In the genomic region with DNA sequence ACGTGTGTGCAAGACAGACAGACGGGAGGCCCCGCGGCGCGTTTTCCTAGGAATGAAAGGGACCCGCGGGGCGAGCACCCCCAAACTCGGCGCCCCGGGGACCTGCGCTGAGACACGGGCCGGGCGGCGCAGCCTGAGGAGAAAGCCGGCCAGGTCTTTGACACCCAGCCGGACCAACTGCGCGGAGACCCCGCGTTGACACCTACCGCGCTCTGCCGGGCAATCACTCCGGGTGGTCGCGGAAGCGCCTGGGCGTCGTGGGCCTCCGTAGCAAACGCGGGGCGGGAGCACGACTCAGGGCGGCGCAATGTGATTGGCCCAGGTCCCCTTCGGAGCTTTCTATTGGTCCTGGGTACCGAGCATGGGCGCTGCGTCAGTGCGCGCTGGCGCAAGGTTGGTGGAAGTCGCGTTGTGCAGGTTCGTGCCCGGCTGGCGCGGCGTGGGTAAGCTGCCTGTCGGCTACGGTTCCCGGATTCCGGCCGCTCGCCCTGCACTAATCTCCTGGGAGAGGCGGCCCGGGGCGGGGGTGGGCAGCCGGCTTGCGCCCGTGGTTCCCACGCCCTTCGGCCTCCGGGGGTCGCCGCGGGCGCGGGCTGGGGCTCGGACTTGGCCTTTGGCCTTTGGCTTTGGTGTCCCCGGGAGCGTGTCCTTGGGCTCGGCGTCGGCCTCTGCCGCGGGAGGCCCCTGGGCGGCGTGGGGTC, we compare ENCODE assay signal across 1 cellular context.
TF ChIP-seq lines count a peak whose summit lies in the region.

A gene with protein sequence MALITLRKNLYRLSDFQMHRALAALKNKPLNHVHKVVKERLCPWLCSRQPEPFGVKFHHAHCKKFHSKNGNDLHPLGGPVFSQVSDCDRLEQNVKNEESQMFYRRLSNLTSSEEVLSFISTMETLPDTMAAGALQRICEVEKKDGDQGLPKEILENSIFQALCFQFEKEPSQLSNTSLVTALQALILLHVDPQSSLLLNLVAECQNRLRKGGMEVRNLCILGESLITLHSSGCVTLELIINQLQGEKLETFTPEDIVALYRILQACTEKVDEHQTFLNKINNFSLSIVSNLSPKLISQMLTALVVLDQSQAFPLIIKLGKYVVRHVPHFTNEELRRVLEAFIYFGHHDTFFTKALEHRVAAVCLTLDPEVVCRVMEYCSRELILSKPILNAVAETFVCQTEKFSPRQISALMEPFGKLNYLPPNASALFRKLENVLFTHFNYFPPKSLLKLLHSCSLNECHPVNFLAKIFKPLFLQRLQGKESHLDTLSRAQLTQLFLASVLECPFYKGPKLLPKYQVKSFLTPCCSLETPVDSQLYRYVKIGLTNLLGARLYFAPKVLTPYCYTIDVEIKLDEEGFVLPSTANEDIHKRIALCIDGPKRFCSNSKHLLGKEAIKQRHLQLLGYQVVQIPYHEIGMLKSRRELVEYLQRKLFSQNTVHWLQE (minus strand): TSS at position 259 of the 701 bp plus-strand sequence. CDS start 948 bp downstream, outside the sequence.
A gene (plus strand): TSS at position 376 of the 701 bp plus-strand sequence. CDS start 1,647 bp downstream, outside the sequence.

TF ChIP-seq in GM12878, 131 proteins besides CTCF, POLR2A, EP300 and RAD21 (continued from another document):
- TF ChIP-seq, protein P1, sequence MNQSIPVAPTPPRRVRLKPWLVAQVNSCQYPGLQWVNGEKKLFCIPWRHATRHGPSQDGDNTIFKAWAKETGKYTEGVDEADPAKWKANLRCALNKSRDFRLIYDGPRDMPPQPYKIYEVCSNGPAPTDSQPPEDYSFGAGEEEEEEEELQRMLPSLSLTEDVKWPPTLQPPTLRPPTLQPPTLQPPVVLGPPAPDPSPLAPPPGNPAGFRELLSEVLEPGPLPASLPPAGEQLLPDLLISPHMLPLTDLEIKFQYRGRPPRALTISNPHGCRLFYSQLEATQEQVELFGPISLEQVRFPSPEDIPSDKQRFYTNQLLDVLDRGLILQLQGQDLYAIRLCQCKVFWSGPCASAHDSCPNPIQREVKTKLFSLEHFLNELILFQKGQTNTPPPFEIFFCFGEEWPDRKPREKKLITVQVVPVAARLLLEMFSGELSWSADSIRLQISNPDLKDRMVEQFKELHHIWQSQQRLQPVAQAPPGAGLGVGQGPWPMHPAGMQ (IDR thresholded peaks at IDR 0.05; ENCODE audit: borderline replicate concordance) = no peak
- no peak; the same call in 1 of the 2 replicates for TF ChIP-seq NFYA (IDR thresholded peaks at IDR 0.05; ENCODE audit: borderline replicate concordance, low read depth, low read length)
- no peak for TF ChIP-seq ZNF384 (IDR thresholded peaks at IDR 0.05; ENCODE audit: borderline replicate concordance, low read depth, low read length)
- peak; percentile 98 for TF ChIP-seq SP1 (IDR thresholded peaks at IDR 0.05; ENCODE audit: low read depth, low read length)
- TF ChIP-seq, protein P2, sequence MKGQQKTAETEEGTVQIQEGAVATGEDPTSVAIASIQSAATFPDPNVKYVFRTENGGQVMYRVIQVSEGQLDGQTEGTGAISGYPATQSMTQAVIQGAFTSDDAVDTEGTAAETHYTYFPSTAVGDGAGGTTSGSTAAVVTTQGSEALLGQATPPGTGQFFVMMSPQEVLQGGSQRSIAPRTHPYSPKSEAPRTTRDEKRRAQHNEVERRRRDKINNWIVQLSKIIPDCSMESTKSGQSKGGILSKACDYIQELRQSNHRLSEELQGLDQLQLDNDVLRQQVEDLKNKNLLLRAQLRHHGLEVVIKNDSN (IDR thresholded peaks at IDR 0.05; ENCODE audit: borderline replicate concordance, extremely low read length, insufficient read depth, low read depth, low read length) = no peak
- TF ChIP-seq NFIC (IDR thresholded peaks at IDR 0.05; ENCODE audit: low read depth, low read length) = no peak
- TF ChIP-seq ZNF217 (IDR thresholded peaks at IDR 0.05) = no peak
- no peak for TF ChIP-seq ZZZ3 (IDR thresholded peaks at IDR 0.05; ENCODE audit: control insufficient read depth, insufficient read length, low read depth)
- no peak for TF ChIP-seq GABPA (IDR thresholded peaks at IDR 0.05; ENCODE audit: low read depth)
- peak; percentile 80 for TF ChIP-seq MXI1 (IDR thresholded peaks at IDR 0.05; ENCODE audit: low read depth, low read length)
- TF ChIP-seq NFXL1 (IDR thresholded peaks at IDR 0.05; ENCODE audit: borderline replicate concordance) = no peak
- TF ChIP-seq, protein P3, sequence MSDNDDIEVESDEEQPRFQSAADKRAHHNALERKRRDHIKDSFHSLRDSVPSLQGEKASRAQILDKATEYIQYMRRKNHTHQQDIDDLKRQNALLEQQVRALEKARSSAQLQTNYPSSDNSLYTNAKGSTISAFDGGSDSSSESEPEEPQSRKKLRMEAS (IDR thresholded peaks at IDR 0.05; ENCODE audit: low read depth, low read length) = peak; percentile 70
- no peak for TF ChIP-seq TCF3 (IDR thresholded peaks at IDR 0.05; ENCODE audit: borderline replicate concordance, insufficient read depth, low read depth, low read length)
- TF ChIP-seq SMAD5 (IDR thresholded peaks at IDR 0.05; ENCODE audit: low read depth) = no peak
- TF ChIP-seq, protein P4, sequence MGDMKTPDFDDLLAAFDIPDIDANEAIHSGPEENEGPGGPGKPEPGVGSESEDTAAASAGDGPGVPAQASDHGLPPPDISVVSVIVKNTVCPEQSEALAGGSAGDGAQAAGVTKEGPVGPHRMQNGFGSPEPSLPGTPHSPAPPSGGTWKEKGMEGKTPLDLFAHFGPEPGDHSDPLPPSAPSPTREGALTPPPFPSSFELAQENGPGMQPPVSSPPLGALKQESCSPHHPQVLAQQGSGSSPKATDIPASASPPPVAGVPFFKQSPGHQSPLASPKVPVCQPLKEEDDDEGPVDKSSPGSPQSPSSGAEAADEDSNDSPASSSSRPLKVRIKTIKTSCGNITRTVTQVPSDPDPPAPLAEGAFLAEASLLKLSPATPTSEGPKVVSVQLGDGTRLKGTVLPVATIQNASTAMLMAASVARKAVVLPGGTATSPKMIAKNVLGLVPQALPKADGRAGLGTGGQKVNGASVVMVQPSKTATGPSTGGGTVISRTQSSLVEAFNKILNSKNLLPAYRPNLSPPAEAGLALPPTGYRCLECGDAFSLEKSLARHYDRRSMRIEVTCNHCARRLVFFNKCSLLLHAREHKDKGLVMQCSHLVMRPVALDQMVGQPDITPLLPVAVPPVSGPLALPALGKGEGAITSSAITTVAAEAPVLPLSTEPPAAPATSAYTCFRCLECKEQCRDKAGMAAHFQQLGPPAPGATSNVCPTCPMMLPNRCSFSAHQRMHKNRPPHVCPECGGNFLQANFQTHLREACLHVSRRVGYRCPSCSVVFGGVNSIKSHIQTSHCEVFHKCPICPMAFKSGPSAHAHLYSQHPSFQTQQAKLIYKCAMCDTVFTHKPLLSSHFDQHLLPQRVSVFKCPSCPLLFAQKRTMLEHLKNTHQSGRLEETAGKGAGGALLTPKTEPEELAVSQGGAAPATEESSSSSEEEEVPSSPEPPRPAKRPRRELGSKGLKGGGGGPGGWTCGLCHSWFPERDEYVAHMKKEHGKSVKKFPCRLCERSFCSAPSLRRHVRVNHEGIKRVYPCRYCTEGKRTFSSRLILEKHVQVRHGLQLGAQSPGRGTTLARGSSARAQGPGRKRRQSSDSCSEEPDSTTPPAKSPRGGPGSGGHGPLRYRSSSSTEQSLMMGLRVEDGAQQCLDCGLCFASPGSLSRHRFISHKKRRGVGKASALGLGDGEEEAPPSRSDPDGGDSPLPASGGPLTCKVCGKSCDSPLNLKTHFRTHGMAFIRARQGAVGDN (IDR thresholded peaks at IDR 0.05) = no peak
- peak; percentile 78; the same call in 1 of the 2 replicates for TF ChIP-seq GATAD2B (conservative IDR thresholded peaks at IDR 0.05; ENCODE audit: low read depth)
- TF ChIP-seq SRF (IDR thresholded peaks at IDR 0.05; ENCODE audit: low read depth in 2 of 2, low read length in 2 of 2) = no peak
- TF ChIP-seq, protein P5, sequence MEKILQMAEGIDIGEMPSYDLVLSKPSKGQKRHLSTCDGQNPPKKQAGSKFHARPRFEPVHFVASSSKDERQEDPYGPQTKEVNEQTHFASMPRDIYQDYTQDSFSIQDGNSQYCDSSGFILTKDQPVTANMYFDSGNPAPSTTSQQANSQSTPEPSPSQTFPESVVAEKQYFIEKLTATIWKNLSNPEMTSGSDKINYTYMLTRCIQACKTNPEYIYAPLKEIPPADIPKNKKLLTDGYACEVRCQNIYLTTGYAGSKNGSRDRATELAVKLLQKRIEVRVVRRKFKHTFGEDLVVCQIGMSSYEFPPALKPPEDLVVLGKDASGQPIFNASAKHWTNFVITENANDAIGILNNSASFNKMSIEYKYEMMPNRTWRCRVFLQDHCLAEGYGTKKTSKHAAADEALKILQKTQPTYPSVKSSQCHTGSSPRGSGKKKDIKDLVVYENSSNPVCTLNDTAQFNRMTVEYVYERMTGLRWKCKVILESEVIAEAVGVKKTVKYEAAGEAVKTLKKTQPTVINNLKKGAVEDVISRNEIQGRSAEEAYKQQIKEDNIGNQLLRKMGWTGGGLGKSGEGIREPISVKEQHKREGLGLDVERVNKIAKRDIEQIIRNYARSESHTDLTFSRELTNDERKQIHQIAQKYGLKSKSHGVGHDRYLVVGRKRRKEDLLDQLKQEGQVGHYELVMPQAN (conservative IDR thresholded peaks at IDR 0.05) = peak; percentile 64
- TF ChIP-seq NBN (IDR thresholded peaks at IDR 0.05) = 0 out of 2 replicates have a peak, but pooled peaks have one; percentile 60
- TF ChIP-seq CEBPB (IDR thresholded peaks at IDR 0.05; ENCODE audit: borderline replicate concordance in 1 of 2, low read depth in 2 of 2, low read length in 2 of 2) = no peak
- TF ChIP-seq WRNIP1 (IDR thresholded peaks at IDR 0.05; ENCODE audit: borderline replicate concordance, low read depth, low read length) = no peak
- TF ChIP-seq LARP7 (IDR thresholded peaks at IDR 0.05) = peak; percentile 46
- TF ChIP-seq NRF1 (conservative IDR thresholded peaks at IDR 0.05; ENCODE audit: low read depth, low read length) = no peak; the same call in 1 of the 2 replicates
- no peak for TF ChIP-seq PAX8 (IDR thresholded peaks at IDR 0.05)
- TF ChIP-seq TCF12 (IDR thresholded peaks at IDR 0.05; ENCODE audit: low read depth, low read length) = peak; percentile 51; the same call in 1 of the 2 replicates
- no peak for TF ChIP-seq BCL11A (IDR thresholded peaks at IDR 0.05; ENCODE audit: low read depth, low read length)
- TF ChIP-seq, protein P6, sequence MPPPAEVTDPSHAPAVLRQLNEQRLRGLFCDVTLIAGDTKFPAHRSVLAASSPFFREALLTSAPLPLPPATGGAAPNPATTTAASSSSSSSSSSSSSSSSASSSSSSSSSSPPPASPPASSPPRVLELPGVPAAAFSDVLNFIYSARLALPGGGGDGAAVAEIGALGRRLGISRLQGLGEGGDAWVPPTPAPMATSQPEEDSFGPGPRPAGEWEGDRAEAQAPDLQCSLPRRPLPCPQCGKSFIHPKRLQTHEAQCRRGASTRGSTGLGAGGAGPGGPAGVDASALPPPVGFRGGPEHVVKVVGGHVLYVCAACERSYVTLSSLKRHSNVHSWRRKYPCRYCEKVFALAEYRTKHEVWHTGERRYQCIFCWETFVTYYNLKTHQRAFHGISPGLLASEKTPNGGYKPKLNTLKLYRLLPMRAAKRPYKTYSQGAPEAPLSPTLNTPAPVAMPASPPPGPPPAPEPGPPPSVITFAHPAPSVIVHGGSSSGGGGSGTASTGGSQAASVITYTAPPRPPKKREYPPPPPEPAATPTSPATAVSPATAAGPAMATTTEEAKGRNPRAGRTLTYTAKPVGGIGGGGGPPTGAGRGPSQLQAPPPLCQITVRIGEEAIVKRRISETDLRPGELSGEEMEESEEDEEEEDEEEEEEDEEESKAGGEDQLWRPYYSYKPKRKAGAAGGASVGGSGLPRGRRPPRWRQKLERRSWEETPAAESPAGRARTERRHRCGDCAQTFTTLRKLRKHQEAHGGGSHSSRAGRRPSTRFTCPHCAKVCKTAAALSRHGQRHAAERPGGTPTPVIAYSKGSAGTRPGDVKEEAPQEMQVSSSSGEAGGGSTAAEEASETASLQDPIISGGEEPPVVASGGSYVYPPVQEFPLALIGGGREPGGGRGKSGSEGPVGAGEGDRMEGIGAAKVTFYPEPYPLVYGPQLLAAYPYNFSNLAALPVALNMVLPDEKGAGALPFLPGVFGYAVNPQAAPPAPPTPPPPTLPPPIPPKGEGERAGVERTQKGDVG (CRISPR knock-in tag; IDR thresholded peaks at IDR 0.05) = no peak
- no peak for TF ChIP-seq MTA3 (IDR thresholded peaks at IDR 0.05; ENCODE audit: borderline replicate concordance, low read length)
- TF ChIP-seq IKZF2 (IDR thresholded peaks at IDR 0.05) = peak; percentile 2 to 31; a peak in 3 of 4 replicates
- TF ChIP-seq BACH1 (IDR thresholded peaks at IDR 0.05; ENCODE audit: borderline replicate concordance) = no peak
- no peak for TF ChIP-seq ASH2L (IDR thresholded peaks at IDR 0.05; ENCODE audit: borderline replicate concordance, low read depth)
- TF ChIP-seq FOS (IDR thresholded peaks at IDR 0.05; ENCODE audit: borderline replicate concordance, extremely low read depth, insufficient read length) = peak; percentile 71
- no peak for TF ChIP-seq HDAC6 (IDR thresholded peaks at IDR 0.05; ENCODE audit: unreplicated experiment)
- TF ChIP-seq HDGF (IDR thresholded peaks at IDR 0.05) = no peak
